Comparison of ENCODE assay signal across 2 cellular contexts in the genomic region with DNA sequence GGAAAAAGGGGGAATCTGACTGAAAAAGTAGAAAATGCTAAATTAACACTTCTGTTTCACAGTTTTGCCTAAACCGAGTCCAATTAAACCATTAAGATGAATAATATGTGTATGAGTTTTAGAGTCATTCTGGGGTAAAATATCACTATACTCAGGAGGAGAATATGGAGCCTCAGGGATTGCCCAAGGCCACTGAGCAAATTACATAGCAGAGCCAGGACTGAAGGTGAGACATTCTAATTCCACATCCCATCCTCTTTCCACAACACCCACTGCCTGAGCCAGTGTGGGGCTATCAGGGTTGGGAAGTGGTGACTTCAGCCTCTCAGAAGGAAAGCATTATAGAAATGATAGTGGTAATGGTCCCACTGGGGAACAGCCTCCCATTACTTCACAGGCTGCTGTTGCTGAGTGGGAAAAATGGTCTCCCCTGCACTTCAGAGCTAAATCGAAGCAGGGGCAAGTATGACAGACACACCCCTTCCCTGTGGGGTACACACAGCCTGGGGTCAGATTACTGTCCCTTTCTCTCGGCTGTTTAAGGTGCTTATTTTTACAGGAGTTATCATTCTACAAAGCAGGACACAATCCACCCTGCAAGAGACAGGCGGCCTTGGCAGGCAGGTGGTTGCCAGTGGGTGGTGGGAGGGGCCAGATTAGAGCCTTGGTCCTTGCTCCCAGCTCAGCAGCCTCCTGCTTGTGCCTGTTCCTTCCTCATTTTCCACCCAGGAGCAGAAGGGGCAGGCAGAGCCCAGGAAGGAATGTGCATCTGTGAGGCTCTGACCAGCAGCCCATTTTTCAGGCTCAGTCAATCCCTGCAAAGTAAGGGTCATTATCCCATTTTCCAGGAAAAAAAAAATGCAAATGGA.
TF ChIP-seq lines count a peak whose summit lies in the region.

No MANE protein-coding gene starts in this region.

TF ChIP-seq in GM23338, 12 proteins besides CTCF, POLR2A, EP300 and RAD21 (continues in another document):
- no peak for TF ChIP-seq CREB1 (CRISPR knock-in tag; IDR thresholded peaks at IDR 0.05; ENCODE audit: low read depth)
- TF ChIP-seq ZNF114 (CRISPR knock-in tag; IDR thresholded peaks at IDR 0.05), result no peak
- TF ChIP-seq EZH2 (IDR thresholded peaks at IDR 0.05; ENCODE audit: low read depth, unreplicated experiment), result no peak
- TF ChIP-seq ZNF331 (CRISPR knock-in tag; IDR thresholded peaks at IDR 0.05; ENCODE audit: low read depth), result no peak
- no peak for TF ChIP-seq EZH2phosphoT487 (IDR thresholded peaks at IDR 0.05; ENCODE audit: unreplicated experiment)
- TF ChIP-seq NANOG (IDR thresholded peaks at IDR 0.05; ENCODE audit: borderline replicate concordance), result no peak
- TF ChIP-seq, protein P1, sequence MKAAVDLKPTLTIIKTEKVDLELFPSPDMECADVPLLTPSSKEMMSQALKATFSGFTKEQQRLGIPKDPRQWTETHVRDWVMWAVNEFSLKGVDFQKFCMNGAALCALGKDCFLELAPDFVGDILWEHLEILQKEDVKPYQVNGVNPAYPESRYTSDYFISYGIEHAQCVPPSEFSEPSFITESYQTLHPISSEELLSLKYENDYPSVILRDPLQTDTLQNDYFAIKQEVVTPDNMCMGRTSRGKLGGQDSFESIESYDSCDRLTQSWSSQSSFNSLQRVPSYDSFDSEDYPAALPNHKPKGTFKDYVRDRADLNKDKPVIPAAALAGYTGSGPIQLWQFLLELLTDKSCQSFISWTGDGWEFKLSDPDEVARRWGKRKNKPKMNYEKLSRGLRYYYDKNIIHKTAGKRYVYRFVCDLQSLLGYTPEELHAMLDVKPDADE (IDR thresholded peaks at IDR 0.05), result no peak
- TF ChIP-seq POLR2AphosphoS5 (IDR thresholded peaks at IDR 0.05; ENCODE audit: low read depth), result no peak
- TF ChIP-seq, protein P2, sequence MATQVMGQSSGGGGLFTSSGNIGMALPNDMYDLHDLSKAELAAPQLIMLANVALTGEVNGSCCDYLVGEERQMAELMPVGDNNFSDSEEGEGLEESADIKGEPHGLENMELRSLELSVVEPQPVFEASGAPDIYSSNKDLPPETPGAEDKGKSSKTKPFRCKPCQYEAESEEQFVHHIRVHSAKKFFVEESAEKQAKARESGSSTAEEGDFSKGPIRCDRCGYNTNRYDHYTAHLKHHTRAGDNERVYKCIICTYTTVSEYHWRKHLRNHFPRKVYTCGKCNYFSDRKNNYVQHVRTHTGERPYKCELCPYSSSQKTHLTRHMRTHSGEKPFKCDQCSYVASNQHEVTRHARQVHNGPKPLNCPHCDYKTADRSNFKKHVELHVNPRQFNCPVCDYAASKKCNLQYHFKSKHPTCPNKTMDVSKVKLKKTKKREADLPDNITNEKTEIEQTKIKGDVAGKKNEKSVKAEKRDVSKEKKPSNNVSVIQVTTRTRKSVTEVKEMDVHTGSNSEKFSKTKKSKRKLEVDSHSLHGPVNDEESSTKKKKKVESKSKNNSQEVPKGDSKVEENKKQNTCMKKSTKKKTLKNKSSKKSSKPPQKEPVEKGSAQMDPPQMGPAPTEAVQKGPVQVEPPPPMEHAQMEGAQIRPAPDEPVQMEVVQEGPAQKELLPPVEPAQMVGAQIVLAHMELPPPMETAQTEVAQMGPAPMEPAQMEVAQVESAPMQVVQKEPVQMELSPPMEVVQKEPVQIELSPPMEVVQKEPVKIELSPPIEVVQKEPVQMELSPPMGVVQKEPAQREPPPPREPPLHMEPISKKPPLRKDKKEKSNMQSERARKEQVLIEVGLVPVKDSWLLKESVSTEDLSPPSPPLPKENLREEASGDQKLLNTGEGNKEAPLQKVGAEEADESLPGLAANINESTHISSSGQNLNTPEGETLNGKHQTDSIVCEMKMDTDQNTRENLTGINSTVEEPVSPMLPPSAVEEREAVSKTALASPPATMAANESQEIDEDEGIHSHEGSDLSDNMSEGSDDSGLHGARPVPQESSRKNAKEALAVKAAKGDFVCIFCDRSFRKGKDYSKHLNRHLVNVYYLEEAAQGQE (IDR thresholded peaks at IDR 0.05; ENCODE audit: unreplicated experiment), result no peak
- TF ChIP-seq STAT1 (IDR thresholded peaks at IDR 0.05; ENCODE audit: unreplicated experiment), result no peak
- TF ChIP-seq JUNB (IDR thresholded peaks at IDR 0.05; ENCODE audit: unreplicated experiment), result no peak

TF ChIP-seq in SK-N-SH treated with all-trans-retinoic acid at 6 μM for 48 hours, 23 proteins besides CTCF, POLR2A, EP300 and RAD21:
- TF ChIP-seq ZFP3 (CRISPR knock-in tag; IDR thresholded peaks at IDR 0.05) (no peak), PPARA (CRISPR knock-in tag; IDR thresholded peaks at IDR 0.05; ENCODE audit: borderline replicate concordance) (no peak), ZNF8 (CRISPR knock-in tag; IDR thresholded peaks at IDR 0.05) (no peak), GLIS3 (CRISPR knock-in tag; IDR thresholded peaks at IDR 0.05) (no peak), SNAI2 (CRISPR knock-in tag; IDR thresholded peaks at IDR 0.05) (no peak), ARNTL (CRISPR knock-in tag; IDR thresholded peaks at IDR 0.05; ENCODE audit: borderline replicate concordance, low read depth) (no peak), ESRRG (CRISPR knock-in tag; IDR thresholded peaks at IDR 0.05) (no peak)
- TF ChIP-seq, protein P3, sequence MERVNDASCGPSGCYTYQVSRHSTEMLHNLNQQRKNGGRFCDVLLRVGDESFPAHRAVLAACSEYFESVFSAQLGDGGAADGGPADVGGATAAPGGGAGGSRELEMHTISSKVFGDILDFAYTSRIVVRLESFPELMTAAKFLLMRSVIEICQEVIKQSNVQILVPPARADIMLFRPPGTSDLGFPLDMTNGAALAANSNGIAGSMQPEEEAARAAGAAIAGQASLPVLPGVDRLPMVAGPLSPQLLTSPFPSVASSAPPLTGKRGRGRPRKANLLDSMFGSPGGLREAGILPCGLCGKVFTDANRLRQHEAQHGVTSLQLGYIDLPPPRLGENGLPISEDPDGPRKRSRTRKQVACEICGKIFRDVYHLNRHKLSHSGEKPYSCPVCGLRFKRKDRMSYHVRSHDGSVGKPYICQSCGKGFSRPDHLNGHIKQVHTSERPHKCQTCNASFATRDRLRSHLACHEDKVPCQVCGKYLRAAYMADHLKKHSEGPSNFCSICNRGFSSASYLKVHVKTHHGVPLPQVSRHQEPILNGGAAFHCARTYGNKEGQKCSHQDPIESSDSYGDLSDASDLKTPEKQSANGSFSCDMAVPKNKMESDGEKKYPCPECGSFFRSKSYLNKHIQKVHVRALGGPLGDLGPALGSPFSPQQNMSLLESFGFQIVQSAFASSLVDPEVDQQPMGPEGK (CRISPR knock-in tag; IDR thresholded peaks at IDR 0.05; ENCODE audit: borderline replicate concordance), result no peak
TF ChIP-seq in SK-N-SH treated with all-trans-retinoic acid at 6 μM for 48 hours: peak in this region for 0.
